1 cellular context compared by ENCODE assay signal in the genomic region with DNA sequence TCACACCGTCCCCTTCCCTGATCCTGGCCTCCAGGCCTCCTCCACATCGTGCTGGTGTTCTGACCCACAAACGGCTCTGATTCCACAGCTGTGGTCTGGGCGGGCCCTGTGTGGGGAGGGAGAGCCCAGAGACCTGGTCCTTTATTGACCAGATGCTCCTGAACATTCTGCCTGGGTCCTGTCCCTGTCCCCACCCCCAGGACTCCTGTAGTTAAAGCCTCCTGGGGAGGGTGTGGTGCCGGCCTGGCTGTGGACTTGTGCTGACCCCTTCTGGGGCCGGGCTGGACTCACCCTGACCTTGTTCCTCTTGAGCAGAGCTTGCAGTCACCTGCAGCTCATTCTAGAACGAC.
TF ChIP-seq lines count a peak whose summit lies in the region.

No MANE protein-coding gene starts in this region.

TF ChIP-seq in SK-N-SH, 30 proteins besides CTCF, POLR2A, EP300 and RAD21 (continued from another document):
- TF ChIP-seq SIN3A (IDR thresholded peaks at IDR 0.05; ENCODE audit: borderline replicate concordance, low read depth, low read length), result no peak
- no peak for TF ChIP-seq MXI1 (IDR thresholded peaks at IDR 0.05; ENCODE audit: low read depth, low read length)
- no peak for TF ChIP-seq MAX (IDR thresholded peaks at IDR 0.05; ENCODE audit: low read depth)
- no peak for TF ChIP-seq MEF2A (IDR thresholded peaks at IDR 0.05; ENCODE audit: borderline replicate concordance, low read depth)
- no peak for TF ChIP-seq GABPA (IDR thresholded peaks at IDR 0.05; ENCODE audit: low read depth)
- no peak for TF ChIP-seq FOSL2 (IDR thresholded peaks at IDR 0.05; ENCODE audit: borderline replicate concordance, low read depth)
- TF ChIP-seq, protein P1, sequence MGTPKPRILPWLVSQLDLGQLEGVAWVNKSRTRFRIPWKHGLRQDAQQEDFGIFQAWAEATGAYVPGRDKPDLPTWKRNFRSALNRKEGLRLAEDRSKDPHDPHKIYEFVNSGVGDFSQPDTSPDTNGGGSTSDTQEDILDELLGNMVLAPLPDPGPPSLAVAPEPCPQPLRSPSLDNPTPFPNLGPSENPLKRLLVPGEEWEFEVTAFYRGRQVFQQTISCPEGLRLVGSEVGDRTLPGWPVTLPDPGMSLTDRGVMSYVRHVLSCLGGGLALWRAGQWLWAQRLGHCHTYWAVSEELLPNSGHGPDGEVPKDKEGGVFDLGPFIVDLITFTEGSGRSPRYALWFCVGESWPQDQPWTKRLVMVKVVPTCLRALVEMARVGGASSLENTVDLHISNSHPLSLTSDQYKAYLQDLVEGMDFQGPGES (IDR thresholded peaks at IDR 0.05; ENCODE audit: low read depth, low read length), result no peak
- TF ChIP-seq CHD2 (IDR thresholded peaks at IDR 0.05; ENCODE audit: low read length, partially characterized antibody), result no peak
- TF ChIP-seq NFIC (IDR thresholded peaks at IDR 0.05; ENCODE audit: borderline replicate concordance), result no peak
- TF ChIP-seq, protein P2, sequence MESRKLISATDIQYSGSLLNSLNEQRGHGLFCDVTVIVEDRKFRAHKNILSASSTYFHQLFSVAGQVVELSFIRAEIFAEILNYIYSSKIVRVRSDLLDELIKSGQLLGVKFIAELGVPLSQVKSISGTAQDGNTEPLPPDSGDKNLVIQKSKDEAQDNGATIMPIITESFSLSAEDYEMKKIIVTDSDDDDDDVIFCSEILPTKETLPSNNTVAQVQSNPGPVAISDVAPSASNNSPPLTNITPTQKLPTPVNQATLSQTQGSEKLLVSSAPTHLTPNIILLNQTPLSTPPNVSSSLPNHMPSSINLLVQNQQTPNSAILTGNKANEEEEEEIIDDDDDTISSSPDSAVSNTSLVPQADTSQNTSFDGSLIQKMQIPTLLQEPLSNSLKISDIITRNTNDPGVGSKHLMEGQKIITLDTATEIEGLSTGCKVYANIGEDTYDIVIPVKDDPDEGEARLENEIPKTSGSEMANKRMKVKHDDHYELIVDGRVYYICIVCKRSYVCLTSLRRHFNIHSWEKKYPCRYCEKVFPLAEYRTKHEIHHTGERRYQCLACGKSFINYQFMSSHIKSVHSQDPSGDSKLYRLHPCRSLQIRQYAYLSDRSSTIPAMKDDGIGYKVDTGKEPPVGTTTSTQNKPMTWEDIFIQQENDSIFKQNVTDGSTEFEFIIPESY (IDR thresholded peaks at IDR 0.05; ENCODE audit: borderline replicate concordance, low read depth), result no peak
